In genomic region chr21:39181205-39181818, GRCh38 we compare ENCODE assay signal across 13 cellular contexts. TPM values are rescaled to one million over a fixed set of nuclear protein-coding genes. Genes with fewer than 3 reads are reported as not detected.
A peak's percentile ranks its signal among the peaks of the same experiment; 100 is the strongest.
DNase-seq lines count a peak whose midpoint lies in the region; ATAC-seq and TF ChIP-seq lines count a peak whose summit lies in the region.
"Had no signal": no experiment of that assay in that cellular context is flagged by ENCODE, and none has a peak within 500 bp of the region (broad histone marks: within the 10 kb centered on the region; RNA-seq: fewer than 3 reads in every experiment).

No MANE protein-coding gene starts in this region.

- H3K9me3 Mint-ChIP-seq in nephron progenitor cell: peaks cover 4% of the 10 kb centered on the region

- H3K9me2 ChIP-seq in Karpas-422 (replicated peaks; ENCODE audit: insufficient read depth, low read length): no peaks in the 10 kb centered on the region

- no peak overlapping the region for H2AFZ ChIP-seq in Karpas-422 (ENCODE audit: low read length)

- H3K4me2 ChIP-seq in Karpas-422 (ENCODE audit: low read depth, low read length, poor library complexity, severe bottlenecking): peak overlapping the region; percentile 81

- H3K4me1 Mint-ChIP-seq in nephron progenitor cell: peaks cover 38% of the 10 kb centered on the region

- TF ChIP-seq CTCF in nephron progenitor cell (IDR thresholded peaks at IDR 0.05): no peak

- ATAC-seq in HG03469 (IDR thresholded peaks at IDR 0.05; ENCODE audit: unreplicated experiment): no peak
- ATAC-seq in left lobe of liver: no peak

- H3K79me2 ChIP-seq in Karpas-422 (ENCODE audit: low read length): peaks cover 69% of the 10 kb centered on the region

- DNase-seq in SIG-M5 treated with dmso at 0.1 percent for 504 hours (lab: John Stamatoyannopoulos, UW; ENCODE audit: unreplicated experiment): peak; percentile 17
- DNase-seq in SIG-M5 (lab: John Stamatoyannopoulos, UW): no peak
- DNase-seq in Karpas-422: no peak
- peak; percentile 15 for DNase-seq in adipocyte (ENCODE audit: low read depth)
- DNase-seq in nephron progenitor cell: no peak
- no peak for DNase-seq in NCI-H1417 treated with DMSO at 0.1 percent for 48 hours (lab: John Stamatoyannopoulos, UW)
- no peak for DNase-seq in left lobe of liver (ENCODE audit: low spot score)
- DNase-seq: activated CD4-positive, CD25-positive, alpha-beta regulatory T cell; aorta; effector memory CD4-positive, alpha-beta T cell; spleen had no signal

- peak overlapping the region; percentile 92 for H3K4me3 Mint-ChIP-seq in nephron progenitor cell

- H3K27me3 ChIP-seq in Karpas-422 (ENCODE audit: low read length) (no peaks in the 10 kb centered on the region), adipocyte (replicated peaks; ENCODE audit: control insufficient read depth, insufficient read depth, low read length) (no peaks in the 10 kb centered on the region)
- H3K27me3 ChIP-seq: spleen had no signal

- H3K4me3 ChIP-seq in Karpas-422 (ENCODE audit: low read length): peak overlapping the region; percentile 92
- H3K4me3 ChIP-seq in adipocyte (ENCODE audit: low read length): peak overlapping the region; percentile 95

- H3K27me3 Mint-ChIP-seq in nephron progenitor cell (ENCODE audit: low read depth, poor library complexity): no peaks in the 10 kb centered on the region

- H3K4me1 ChIP-seq in Karpas-422 (ENCODE audit: low read length) (peaks cover 38% of the 10 kb centered on the region), adipocyte (ENCODE audit: control insufficient read depth, insufficient read depth, low read length) (peaks cover 23% of the 10 kb centered on the region)

- peak overlapping the region; percentile 92 for H3K9ac ChIP-seq in Karpas-422 (ENCODE audit: low read length)
- H3K9ac ChIP-seq in adipocyte (ENCODE audit: low read length): peak overlapping the region; percentile 96

- H3K36me3 ChIP-seq in Karpas-422 (ENCODE audit: insufficient read depth, low read length) (peaks cover 34% of the 10 kb centered on the region; the same call in 1 of the 2 replicates), adipocyte (ENCODE audit: control insufficient read depth, insufficient read depth, low read length, severe bottlenecking) (peaks cover 39% of the 10 kb centered on the region)

- no peaks in the 10 kb centered on the region for H4K20me1 ChIP-seq in Karpas-422 (ENCODE audit: insufficient read depth, low read depth, low read length)

- no peaks in the 10 kb centered on the region for H3K9me3 ChIP-seq in Karpas-422 (ENCODE audit: low read length)
- H3K9me3 ChIP-seq in adipocyte (ENCODE audit: control insufficient read depth, low read length): no peaks in the 10 kb centered on the region
- H3K9me3 ChIP-seq: spleen had no signal

- H3K27ac Mint-ChIP-seq in nephron progenitor cell: no peak overlapping the region

- no peak overlapping the region for H3K27ac ChIP-seq in Karpas-422 (ENCODE audit: low read length)
- H3K27ac ChIP-seq: 22Rv1, spleen had no signal

- peaks cover 34% of the 10 kb centered on the region for H3K36me3 Mint-ChIP-seq in nephron progenitor cell (ENCODE audit: low read depth)

RNA-seq across cellular contexts. Expression of gene PSMG1, which starts 1.9 kb away (rescaled TPM):
- 60.9 and 69.6 TPM in 2 replicates for total RNA-seq in Karpas-422 (2014; rRNA removed; shearing (Covaris generic); ENCODE audit: low replicate concordance)
- total RNA-seq in left lobe of liver: 18.2 TPM

Comparison
In these comparisons a context has a peak if more than half of its experiments do, and no peak if none do; other contexts are left out.
1. DNase-seq: peak in SIG-M5 treated with dmso at 0.1 percent for 504 hours (single experiment) and adipocyte (single experiment); none in SIG-M5 (single experiment), Karpas-422 (single experiment), nephron progenitor cell (single experiment), NCI-H1417 treated with DMSO at 0.1 percent for 48 hours (single experiment) and left lobe of liver (single experiment).